In genomic region chr2:207160115-207160514, GRCh38 we compare ENCODE assay signal across 2 cellular contexts.
TF ChIP-seq lines count a peak whose summit lies in the region.

No MANE protein-coding gene starts in this region.

TF ChIP-seq in HepG2, 621 proteins besides CTCF, POLR2A, EP300 and RAD21:
- TF ChIP-seq KDM1A (CRISPR knock-in tag; IDR thresholded peaks at IDR 0.05) = no peak
- peak in 1 of 2 experiments; percentile 78; a peak in 3 of 4 replicates for TF ChIP-seq REST (IDR thresholded peaks at IDR 0.05; ENCODE audit: borderline replicate concordance in 1 of 2, low read depth in 1 of 2, low read length in 2 of 2)
- TF ChIP-seq CEBPB (IDR thresholded peaks at IDR 0.05; ENCODE audit: borderline replicate concordance, low read depth, low read length) = peak; percentile 38; the same call in 1 of the 2 replicates

TF ChIP-seq in H1, 55 proteins besides CTCF, POLR2A, EP300 and RAD21:
- 0 out of 4 replicates have a peak, but pooled peaks of 1 of the 2 experiments have one; percentile 60 for TF ChIP-seq SIN3A (conservative IDR thresholded peaks at IDR 0.05 in 1 of 2, IDR thresholded peaks at IDR 0.05 in 1 of 2; ENCODE audit: low read depth in 1 of 2, low read length in 2 of 2)
- peak; percentile 24; the same call in 1 of the 2 replicates for TF ChIP-seq CEBPB (IDR thresholded peaks at IDR 0.05; ENCODE audit: low read depth, low read length)
- TF ChIP-seq YY1 (IDR thresholded peaks at IDR 0.05; ENCODE audit: low read depth, low read length) = no peak
- TF ChIP-seq, protein P1, sequence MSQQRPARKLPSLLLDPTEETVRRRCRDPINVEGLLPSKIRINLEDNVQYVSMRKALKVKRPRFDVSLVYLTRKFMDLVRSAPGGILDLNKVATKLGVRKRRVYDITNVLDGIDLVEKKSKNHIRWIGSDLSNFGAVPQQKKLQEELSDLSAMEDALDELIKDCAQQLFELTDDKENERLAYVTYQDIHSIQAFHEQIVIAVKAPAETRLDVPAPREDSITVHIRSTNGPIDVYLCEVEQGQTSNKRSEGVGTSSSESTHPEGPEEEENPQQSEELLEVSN (IDR thresholded peaks at IDR 0.05) = no peak
